3 cellular contexts compared by ENCODE assay signal in the genomic region with DNA sequence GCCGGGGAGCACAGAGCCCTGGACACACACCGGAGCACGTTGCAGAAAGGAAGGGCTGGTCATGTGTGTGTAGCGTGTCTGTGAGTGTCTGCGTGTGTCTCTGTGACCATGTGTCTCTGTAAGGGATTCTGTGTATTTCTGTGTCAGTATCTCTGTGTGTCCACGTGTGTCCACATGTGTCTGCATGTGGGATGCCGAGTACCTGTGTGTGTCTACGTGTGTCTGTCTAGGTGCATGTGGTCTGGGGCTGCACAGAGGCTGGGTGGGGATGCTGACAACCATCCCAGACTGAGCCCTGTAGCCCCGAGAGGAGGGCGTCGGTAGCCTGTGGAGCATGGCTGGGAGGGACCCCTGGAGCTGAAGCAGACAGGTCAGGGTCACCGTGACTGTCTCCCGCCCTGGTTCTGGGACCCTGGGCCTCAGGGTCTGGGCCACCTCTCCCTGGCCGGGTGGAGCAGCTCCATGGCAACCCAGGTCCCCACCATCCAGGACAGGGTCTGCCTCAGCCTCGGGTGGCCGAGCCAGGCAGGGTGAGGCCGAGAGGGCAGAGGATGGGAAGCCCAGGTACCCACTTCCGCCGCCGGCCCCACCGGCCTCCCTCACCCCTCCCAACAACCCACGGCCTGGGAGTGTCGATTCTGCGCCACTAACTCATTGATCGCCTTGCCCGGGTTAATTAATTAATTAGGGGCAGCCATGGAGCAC.
TF ChIP-seq lines count a peak whose summit lies in the region.

No MANE protein-coding gene starts in this region.

TF ChIP-seq in HEK293, 187 proteins besides CTCF, POLR2A, EP300 and RAD21:
- TF ChIP-seq KLF1 (tag by site-specific recombination; IDR thresholded peaks at IDR 0.05) = peak; percentile 23; the same call in 1 of the 2 replicates
- TF ChIP-seq ZFP3 (tag by site-specific recombination; IDR thresholded peaks at IDR 0.05; ENCODE audit: low read depth) = no peak

TF ChIP-seq in WTC11, 78 proteins besides CTCF, POLR2A, EP300 and RAD21:
- TF ChIP-seq, protein P1, sequence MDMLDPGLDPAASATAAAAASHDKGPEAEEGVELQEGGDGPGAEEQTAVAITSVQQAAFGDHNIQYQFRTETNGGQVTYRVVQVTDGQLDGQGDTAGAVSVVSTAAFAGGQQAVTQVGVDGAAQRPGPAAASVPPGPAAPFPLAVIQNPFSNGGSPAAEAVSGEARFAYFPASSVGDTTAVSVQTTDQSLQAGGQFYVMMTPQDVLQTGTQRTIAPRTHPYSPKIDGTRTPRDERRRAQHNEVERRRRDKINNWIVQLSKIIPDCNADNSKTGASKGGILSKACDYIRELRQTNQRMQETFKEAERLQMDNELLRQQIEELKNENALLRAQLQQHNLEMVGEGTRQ (CRISPR knock-in tag; IDR thresholded peaks at IDR 0.05) = no peak
- TF ChIP-seq, protein P2, sequence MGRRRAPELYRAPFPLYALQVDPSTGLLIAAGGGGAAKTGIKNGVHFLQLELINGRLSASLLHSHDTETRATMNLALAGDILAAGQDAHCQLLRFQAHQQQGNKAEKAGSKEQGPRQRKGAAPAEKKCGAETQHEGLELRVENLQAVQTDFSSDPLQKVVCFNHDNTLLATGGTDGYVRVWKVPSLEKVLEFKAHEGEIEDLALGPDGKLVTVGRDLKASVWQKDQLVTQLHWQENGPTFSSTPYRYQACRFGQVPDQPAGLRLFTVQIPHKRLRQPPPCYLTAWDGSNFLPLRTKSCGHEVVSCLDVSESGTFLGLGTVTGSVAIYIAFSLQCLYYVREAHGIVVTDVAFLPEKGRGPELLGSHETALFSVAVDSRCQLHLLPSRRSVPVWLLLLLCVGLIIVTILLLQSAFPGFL (CRISPR knock-in tag; IDR thresholded peaks at IDR 0.05; ENCODE audit: borderline replicate concordance) = no peak
- TF ChIP-seq ZNF138 (CRISPR knock-in tag; conservative IDR thresholded peaks at IDR 0.05) (no peak), ZNF423 (CRISPR knock-in tag; IDR thresholded peaks at IDR 0.05) (no peak), JUN (CRISPR knock-in tag; IDR thresholded peaks at IDR 0.05) (no peak), ZNF232 (CRISPR knock-in tag; IDR thresholded peaks at IDR 0.05) (no peak), ZNF263 (CRISPR knock-in tag; IDR thresholded peaks at IDR 0.05; ENCODE audit: low read depth) (no peak), KAT7 (CRISPR knock-in tag; IDR thresholded peaks at IDR 0.05; ENCODE audit: borderline replicate concordance) (no peak), CREB1 (CRISPR knock-in tag; IDR thresholded peaks at IDR 0.05) (no peak), TP53 (CRISPR knock-in tag; IDR thresholded peaks at IDR 0.05) (no peak)
- TF ChIP-seq, protein P3, sequence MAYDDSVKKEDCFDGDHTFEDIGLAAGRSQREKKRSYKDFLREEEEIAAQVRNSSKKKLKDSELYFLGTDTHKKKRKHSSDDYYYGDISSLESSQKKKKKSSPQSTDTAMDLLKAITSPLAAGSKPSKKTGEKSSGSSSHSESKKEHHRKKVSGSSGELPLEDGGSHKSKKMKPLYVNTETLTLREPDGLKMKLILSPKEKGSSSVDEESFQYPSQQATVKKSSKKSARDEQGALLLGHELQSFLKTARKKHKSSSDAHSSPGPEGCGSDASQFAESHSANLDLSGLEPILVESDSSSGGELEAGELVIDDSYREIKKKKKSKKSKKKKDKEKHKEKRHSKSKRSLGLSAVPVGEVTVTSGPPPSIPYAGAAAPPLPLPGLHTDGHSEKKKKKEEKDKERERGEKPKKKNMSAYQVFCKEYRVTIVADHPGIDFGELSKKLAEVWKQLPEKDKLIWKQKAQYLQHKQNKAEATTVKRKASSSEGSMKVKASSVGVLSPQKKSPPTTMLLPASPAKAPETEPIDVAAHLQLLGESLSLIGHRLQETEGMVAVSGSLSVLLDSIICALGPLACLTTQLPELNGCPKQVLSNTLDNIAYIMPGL (CRISPR knock-in tag; IDR thresholded peaks at IDR 0.05) = no peak
- TF ChIP-seq, protein P4, sequence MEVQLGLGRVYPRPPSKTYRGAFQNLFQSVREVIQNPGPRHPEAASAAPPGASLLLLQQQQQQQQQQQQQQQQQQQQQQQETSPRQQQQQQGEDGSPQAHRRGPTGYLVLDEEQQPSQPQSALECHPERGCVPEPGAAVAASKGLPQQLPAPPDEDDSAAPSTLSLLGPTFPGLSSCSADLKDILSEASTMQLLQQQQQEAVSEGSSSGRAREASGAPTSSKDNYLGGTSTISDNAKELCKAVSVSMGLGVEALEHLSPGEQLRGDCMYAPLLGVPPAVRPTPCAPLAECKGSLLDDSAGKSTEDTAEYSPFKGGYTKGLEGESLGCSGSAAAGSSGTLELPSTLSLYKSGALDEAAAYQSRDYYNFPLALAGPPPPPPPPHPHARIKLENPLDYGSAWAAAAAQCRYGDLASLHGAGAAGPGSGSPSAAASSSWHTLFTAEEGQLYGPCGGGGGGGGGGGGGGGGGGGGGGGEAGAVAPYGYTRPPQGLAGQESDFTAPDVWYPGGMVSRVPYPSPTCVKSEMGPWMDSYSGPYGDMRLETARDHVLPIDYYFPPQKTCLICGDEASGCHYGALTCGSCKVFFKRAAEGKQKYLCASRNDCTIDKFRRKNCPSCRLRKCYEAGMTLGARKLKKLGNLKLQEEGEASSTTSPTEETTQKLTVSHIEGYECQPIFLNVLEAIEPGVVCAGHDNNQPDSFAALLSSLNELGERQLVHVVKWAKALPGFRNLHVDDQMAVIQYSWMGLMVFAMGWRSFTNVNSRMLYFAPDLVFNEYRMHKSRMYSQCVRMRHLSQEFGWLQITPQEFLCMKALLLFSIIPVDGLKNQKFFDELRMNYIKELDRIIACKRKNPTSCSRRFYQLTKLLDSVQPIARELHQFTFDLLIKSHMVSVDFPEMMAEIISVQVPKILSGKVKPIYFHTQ (CRISPR knock-in tag; IDR thresholded peaks at IDR 0.05) = no peak

TF ChIP-seq in H1, 55 proteins besides CTCF, POLR2A, EP300 and RAD21:
- no peak for TF ChIP-seq SIX5 (IDR thresholded peaks at IDR 0.05; ENCODE audit: low read depth, low read length)
- TF ChIP-seq, protein P5, sequence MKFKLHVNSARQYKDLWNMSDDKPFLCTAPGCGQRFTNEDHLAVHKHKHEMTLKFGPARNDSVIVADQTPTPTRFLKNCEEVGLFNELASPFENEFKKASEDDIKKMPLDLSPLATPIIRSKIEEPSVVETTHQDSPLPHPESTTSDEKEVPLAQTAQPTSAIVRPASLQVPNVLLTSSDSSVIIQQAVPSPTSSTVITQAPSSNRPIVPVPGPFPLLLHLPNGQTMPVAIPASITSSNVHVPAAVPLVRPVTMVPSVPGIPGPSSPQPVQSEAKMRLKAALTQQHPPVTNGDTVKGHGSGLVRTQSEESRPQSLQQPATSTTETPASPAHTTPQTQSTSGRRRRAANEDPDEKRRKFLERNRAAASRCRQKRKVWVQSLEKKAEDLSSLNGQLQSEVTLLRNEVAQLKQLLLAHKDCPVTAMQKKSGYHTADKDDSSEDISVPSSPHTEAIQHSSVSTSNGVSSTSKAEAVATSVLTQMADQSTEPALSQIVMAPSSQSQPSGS (IDR thresholded peaks at IDR 0.05; ENCODE audit: low read length) = no peak
- TF ChIP-seq RBBP5 (IDR thresholded peaks at IDR 0.05; ENCODE audit: borderline replicate concordance, low read depth, low read length) = no peak
- no peak for TF ChIP-seq CREB1 (IDR thresholded peaks at IDR 0.05)
- no peak for TF ChIP-seq CHD2 (IDR thresholded peaks at IDR 0.05; ENCODE audit: low read length)
- no peak for TF ChIP-seq NRF1 (IDR thresholded peaks at IDR 0.05; ENCODE audit: low read depth, low read length)
- TF ChIP-seq KDM5A (IDR thresholded peaks at IDR 0.05; ENCODE audit: low read length) = no peak
- no peak for TF ChIP-seq ZNF274 (IDR thresholded peaks at IDR 0.05; ENCODE audit: borderline replicate concordance, extremely low read depth, low read length)
- no peak for TF ChIP-seq HDAC2 (IDR thresholded peaks at IDR 0.05; ENCODE audit: borderline replicate concordance in 1 of 2, low read depth in 2 of 2, low read length in 2 of 2)
- TF ChIP-seq FOSL1 (IDR thresholded peaks at IDR 0.05; ENCODE audit: insufficient read depth, low read depth, low read length) = no peak
- no peak for TF ChIP-seq HDAC6 (IDR thresholded peaks at IDR 0.05; ENCODE audit: low read depth, low read length)
- TF ChIP-seq CBX5 (IDR thresholded peaks at IDR 0.05; ENCODE audit: low read depth, low read length) = no peak
- no peak for TF ChIP-seq KDM1A (IDR thresholded peaks at IDR 0.05; ENCODE audit: borderline replicate concordance, low read length)
- TF ChIP-seq RXRA (IDR thresholded peaks at IDR 0.05; ENCODE audit: insufficient read depth, low read depth, low read length) = no peak
- TF ChIP-seq CTBP2 (IDR thresholded peaks at IDR 0.05; ENCODE audit: borderline replicate concordance, insufficient read depth, insufficient read length, low read length) = no peak
- TF ChIP-seq CBX8 (IDR thresholded peaks at IDR 0.05; ENCODE audit: borderline replicate concordance, low read depth, low read length) = no peak
- no peak for TF ChIP-seq CHD1 (IDR thresholded peaks at IDR 0.05; ENCODE audit: low read depth, low read length)
- no peak for TF ChIP-seq MAFK (IDR thresholded peaks at IDR 0.05; ENCODE audit: low read depth, low read length)
- no peak for TF ChIP-seq JUND (IDR thresholded peaks at IDR 0.05; ENCODE audit: low read length)
